Comparison of ENCODE assay signal across 21 cellular contexts in genomic region chr14:51593397-51593796, GRCh38. TPM values are rescaled to one million over a fixed set of nuclear protein-coding genes. Genes with fewer than 3 reads are reported as not detected.
DNase-seq lines count a peak whose midpoint lies in the region; ATAC-seq and TF ChIP-seq lines count a peak whose summit lies in the region.
"Had no signal": no experiment of that assay in that cellular context is flagged by ENCODE, and none has a peak within 500 bp of the region (broad histone marks: within the 10 kb centered on the region; RNA-seq: fewer than 3 reads in every experiment).

No MANE protein-coding gene starts in this region.

- intact Hi-C loops in Right ventricle myocardium superior (cut with DNase I): no loop called here

- DNase-seq in AG10803 (ENCODE audit: low read depth): peak; percentile 54
- peak; percentile 30 for DNase-seq in NAMALWA (ENCODE audit: low spot score)
- peak; percentile 62 for DNase-seq in foreskin melanocyte
- DNase-seq in neuronal stem cell (ENCODE audit: low spot score): no peak
- DNase-seq in activated CD8-positive, alpha-beta memory T cell treated with anti-CD3 and anti-CD28 coated beads, Interleukin-2, amount 50 U/mL, for 4 hours: no peak
- no peak for DNase-seq in Right ventricle myocardium superior
- DNase-seq: activated gamma-delta T cell treated with Interleukin-2 at 50 U/mL for 16 hours, amygdala, caudate nucleus, DND-41, H9, left cardiac atrium, MG63, NCI-H1930, NCI-H446 treated with DMSO at 0.1 percent for 48 hours, psoas muscle had no signal

- no peak overlapping the region for H2AK5ac ChIP-seq in neuronal stem cell (ENCODE audit: low read depth, low read length)

- no peak overlapping the region for H3K4me3 ChIP-seq in AG10803 (ENCODE audit: low read length)
- no peak overlapping the region for H3K4me3 ChIP-seq in neuronal stem cell (ENCODE audit: low read length in 2 of 2)
- H3K4me3 ChIP-seq: gastroesophageal sphincter, MG63, psoas muscle, smooth muscle cell had no signal

- no peak overlapping the region for H2BK5ac ChIP-seq in neuronal stem cell (ENCODE audit: low read length)

- H3K4me2 ChIP-seq in neuronal stem cell (ENCODE audit: insufficient read depth, low read length, poor library complexity, severe bottlenecking): no peak overlapping the region
- H3K4me2 ChIP-seq: smooth muscle cell had no signal

- H3K4ac ChIP-seq in neuronal stem cell (ENCODE audit: low read length): no peak overlapping the region

- H2BK120ac ChIP-seq in neuronal stem cell (ENCODE audit: low read depth, low read length): no peak overlapping the region

- H2AFZ ChIP-seq in neuronal stem cell (ENCODE audit: low read length): no peak overlapping the region

- peaks cover 0 to 3% (median 0%) of the 10 kb centered on the region in 3 experiments for H3K27me3 ChIP-seq in neuronal stem cell (ENCODE audit: control insufficient read depth in 3 of 3, insufficient read depth in 3 of 3, low read depth in 1 of 3, low read length in 3 of 3)
- H3K27me3 ChIP-seq: gastroesophageal sphincter, MG63 had no signal

- no peaks in the 10 kb centered on the region for H3K9me3 ChIP-seq in neuronal stem cell (replicated peaks in 1 of 2; ENCODE audit: control insufficient read depth in 2 of 2, insufficient read depth in 1 of 2, low read depth in 1 of 2, low read length in 2 of 2)
- H3K9me3 ChIP-seq: gastroesophageal sphincter, MG63, psoas muscle had no signal

- ATAC-seq in GM19035 (IDR thresholded peaks at IDR 0.05; ENCODE audit: unreplicated experiment): peak; percentile 47
- no peak for ATAC-seq in GM21529 (IDR thresholded peaks at IDR 0.05; ENCODE audit: unreplicated experiment)
- ATAC-seq in Right ventricle myocardium superior (ENCODE audit: poor library complexity): no peak
- ATAC-seq: gastroesophageal sphincter, left cardiac atrium, psoas muscle, Right ventricle myocardium inferior had no signal

- H3K9ac ChIP-seq in neuronal stem cell (ENCODE audit: low read depth, low read length, poor library complexity): no peak overlapping the region

- H2BK12ac ChIP-seq in neuronal stem cell (ENCODE audit: low read length): no peak overlapping the region

- TF ChIP-seq CTCF in AG10803 (conservative IDR thresholded peaks at IDR 0.05; ENCODE audit: low read length): no peak

- no peaks in the 10 kb centered on the region for H3K36me3 ChIP-seq in neuronal stem cell (replicated peaks in 1 of 2; ENCODE audit: control insufficient read depth in 2 of 2, insufficient read depth in 2 of 2, low read length in 2 of 2)
- H3K36me3 ChIP-seq: gastroesophageal sphincter, MG63 had no signal

- no peak overlapping the region for H3K23ac ChIP-seq in neuronal stem cell (ENCODE audit: low read depth, low read length, poor library complexity)

- no peak overlapping the region for H3K18ac ChIP-seq in neuronal stem cell (ENCODE audit: low read length)

- H3K4me1 ChIP-seq in neuronal stem cell (ENCODE audit: control insufficient read depth in 2 of 2, insufficient read depth in 1 of 2, low read depth in 1 of 2, low read length in 2 of 2): no peaks in the 10 kb centered on the region
- H3K4me1 ChIP-seq: psoas muscle had no signal

- no peak overlapping the region for H2BK15ac ChIP-seq in neuronal stem cell (ENCODE audit: low read length)

- no peaks in the 10 kb centered on the region for H3K79me1 ChIP-seq in neuronal stem cell (ENCODE audit: low read depth, low read length)

- H3K14ac ChIP-seq in neuronal stem cell (ENCODE audit: low read length): no peak overlapping the region

- no CpG with 5 or more reads among the region's 5 CpGs for WGBS in neuronal stem cell (ENCODE audit: extremely low coverage in 2 of 2, insufficient read length in 2 of 2, insufficient replicate concordance in 1 of 2), 2 donors

- H3K27ac ChIP-seq in neuronal stem cell (replicated peaks; ENCODE audit: low read length): no peak overlapping the region
- H3K27ac ChIP-seq: gastroesophageal sphincter, psoas muscle had no signal

- H4K91ac ChIP-seq in neuronal stem cell (ENCODE audit: low read depth, low read length, poor library complexity): no peak overlapping the region

- no peak overlapping the region for H4K8ac ChIP-seq in neuronal stem cell (ENCODE audit: low read depth, low read length)

RNA-seq across cellular contexts. Expression of gene FRMD6, which starts 58.3 kb away (rescaled TPM):
- polyA plus RNA-seq in neuronal stem cell (2013, experiment 1 of 2): 8.9 TPM
- 9.2 TPM for polyA plus RNA-seq in neuronal stem cell (2013, experiment 2 of 2)
- total RNA-seq in Right ventricle myocardium superior: 7.4 TPM

Comparison
In these comparisons a context has a peak if more than half of its experiments do, and no peak if none do; other contexts are left out.
1. DNase-seq: peak in AG10803 (single experiment), NAMALWA (single experiment) and foreskin melanocyte (single experiment); none in neuronal stem cell (single experiment), activated CD8-positive, alpha-beta memory T cell treated with anti-CD3 and anti-CD28 coated beads, Interleukin-2, amount 50 U/mL, for 4 hours (single experiment) and Right ventricle myocardium superior (single experiment).